Comparison of ENCODE assay signal across 1 cellular context in genomic region chr16:73389075-73389474, GRCh38.
TF ChIP-seq lines count a peak whose summit lies in the region.

No MANE protein-coding gene starts in this region.

TF ChIP-seq in GM23338, 12 proteins besides CTCF, POLR2A, EP300 and RAD21 (continued from another document):
- TF ChIP-seq, protein P1, sequence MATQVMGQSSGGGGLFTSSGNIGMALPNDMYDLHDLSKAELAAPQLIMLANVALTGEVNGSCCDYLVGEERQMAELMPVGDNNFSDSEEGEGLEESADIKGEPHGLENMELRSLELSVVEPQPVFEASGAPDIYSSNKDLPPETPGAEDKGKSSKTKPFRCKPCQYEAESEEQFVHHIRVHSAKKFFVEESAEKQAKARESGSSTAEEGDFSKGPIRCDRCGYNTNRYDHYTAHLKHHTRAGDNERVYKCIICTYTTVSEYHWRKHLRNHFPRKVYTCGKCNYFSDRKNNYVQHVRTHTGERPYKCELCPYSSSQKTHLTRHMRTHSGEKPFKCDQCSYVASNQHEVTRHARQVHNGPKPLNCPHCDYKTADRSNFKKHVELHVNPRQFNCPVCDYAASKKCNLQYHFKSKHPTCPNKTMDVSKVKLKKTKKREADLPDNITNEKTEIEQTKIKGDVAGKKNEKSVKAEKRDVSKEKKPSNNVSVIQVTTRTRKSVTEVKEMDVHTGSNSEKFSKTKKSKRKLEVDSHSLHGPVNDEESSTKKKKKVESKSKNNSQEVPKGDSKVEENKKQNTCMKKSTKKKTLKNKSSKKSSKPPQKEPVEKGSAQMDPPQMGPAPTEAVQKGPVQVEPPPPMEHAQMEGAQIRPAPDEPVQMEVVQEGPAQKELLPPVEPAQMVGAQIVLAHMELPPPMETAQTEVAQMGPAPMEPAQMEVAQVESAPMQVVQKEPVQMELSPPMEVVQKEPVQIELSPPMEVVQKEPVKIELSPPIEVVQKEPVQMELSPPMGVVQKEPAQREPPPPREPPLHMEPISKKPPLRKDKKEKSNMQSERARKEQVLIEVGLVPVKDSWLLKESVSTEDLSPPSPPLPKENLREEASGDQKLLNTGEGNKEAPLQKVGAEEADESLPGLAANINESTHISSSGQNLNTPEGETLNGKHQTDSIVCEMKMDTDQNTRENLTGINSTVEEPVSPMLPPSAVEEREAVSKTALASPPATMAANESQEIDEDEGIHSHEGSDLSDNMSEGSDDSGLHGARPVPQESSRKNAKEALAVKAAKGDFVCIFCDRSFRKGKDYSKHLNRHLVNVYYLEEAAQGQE (IDR thresholded peaks at IDR 0.05; ENCODE audit: unreplicated experiment) = no peak
- TF ChIP-seq EZH2 (IDR thresholded peaks at IDR 0.05; ENCODE audit: low read depth, unreplicated experiment) = no peak
